Comparison of ENCODE assay signal across 12 cellular contexts in genomic region chr9:13688990-13689600, GRCh38.
DNase-seq lines count a peak whose midpoint lies in the region; ATAC-seq and TF ChIP-seq lines count a peak whose summit lies in the region.
"Had no signal": no experiment of that assay in that cellular context is flagged by ENCODE, and none has a peak within 500 bp of the region (broad histone marks: within the 10 kb centered on the region; RNA-seq: fewer than 3 reads in every experiment).

No MANE protein-coding gene starts in this region.

- intact Hi-C loops in Panc1 (cut with micrococcal nuclease; ENCODE audit: unreplicated experiment): loop anchor here (10.0 kb wide), 1 partner anchor 416 kb away; no protein-coding TSS in a partner anchor
- intact Hi-C loops in lower leg skin (cut with DNase I; ENCODE audit: low total_unique reads): no loop called here
- intact Hi-C loops in ovary (cut with DNase I): no loop called here
- intact Hi-C loops in activated CD4-positive, alpha-beta T cell treated with anti-CD3 and anti-CD28 coated beads for 36 hours (cut with DNase I, micrococcal nuclease): no loop called here

- H3K36me3 Mint-ChIP-seq in activated CD4-positive, alpha-beta T cell treated with anti-CD3 and anti-CD28 coated beads for 36 hours (ENCODE audit: low read depth): no peaks in the 10 kb centered on the region

- H3K36me3 ChIP-seq in HEK293 (ENCODE audit: control insufficient read depth in 2 of 2, insufficient read depth in 1 of 2, low read length in 2 of 2) (no peaks in the 10 kb centered on the region), Panc1 (ENCODE audit: control insufficient read depth, insufficient read depth, low read length) (no peaks in the 10 kb centered on the region; the same call in 1 of the 2 replicates), ovary (no peaks in the 10 kb centered on the region)

- POLR2A ChIA-PET in HEK293 (lab: Yijun Ruan, JAX) (no interaction called here), Panc1 (lab: Charles Lee) (no interaction called here)
- POLR2A ChIA-PET in activated CD4-positive, alpha-beta T cell treated with anti-CD3 and anti-CD28 coated beads for 36 hours (lab: Charles Lee): no interaction called here

- H3K4me3 ChIP-seq in HEK293 (ENCODE audit: low read depth, low read length): no peak overlapping the region
- H3K4me3 ChIP-seq in Panc1 (ENCODE audit: low read depth in 2 of 2, low read length in 2 of 2): no peak overlapping the region
- no peak overlapping the region for H3K4me3 ChIP-seq in retinal pigment epithelial cell (ENCODE audit: low read length)
- no peak overlapping the region for H3K4me3 ChIP-seq in lower leg skin (ENCODE audit: low read depth, poor library complexity, severe bottlenecking)
- H3K4me3 ChIP-seq in ovary: no peak overlapping the region
- H3K4me3 ChIP-seq: skin epidermis had no signal

- TF ChIP-seq POLR2A in lower leg skin (IDR thresholded peaks at IDR 0.05) (no peak), ovary (IDR thresholded peaks at IDR 0.05) (no peak)

- H3K27ac ChIP-seq in HEK293 (ENCODE audit: extremely low read depth, low read depth, low read length) (no peak overlapping the region), Panc1 (ENCODE audit: low read length) (no peak overlapping the region), foreskin keratinocyte (no peak overlapping the region), ovary (no peak overlapping the region)

- no peak for ATAC-seq in Panc1
- no peak for ATAC-seq in foreskin keratinocyte
- no peak for ATAC-seq in activated CD4-positive, alpha-beta T cell treated with anti-CD3 and anti-CD28 coated beads for 36 hours
- ATAC-seq in GM19023 (IDR thresholded peaks at IDR 0.05; ENCODE audit: unreplicated experiment): no peak

- no peak for TF ChIP-seq EP300 in ovary (IDR thresholded peaks at IDR 0.05)

- in situ Hi-C loops in Panc1 (cut with HindIII; ENCODE audit: low pct_unique_long_range_greater_than_20kb, low sequenced_read_pairs): no loop called here

- no peak for DNase-seq in Panc1 (ENCODE audit: low read depth, low spot score)
- peak; percentile 9 to 27 for DNase-seq in foreskin keratinocyte
- DNase-seq in retinal pigment epithelial cell (ENCODE audit: low read depth): no peak
- DNase-seq in lower leg skin (ENCODE audit: low spot score in 2 of 2): no peak
- DNase-seq in ovary: no peak
- DNase-seq in activated CD4-positive, alpha-beta T cell treated with anti-CD3 and anti-CD28 coated beads for 36 hours: no peak
- DNase-seq: activated T-cell treated with anti-CD3 and anti-CD28 coated beads, Interleukin-2, amount 50 U/mL, for 1 hour; foreskin melanocyte; SIG-M5 had no signal

- no TSS peak for BruUV-seq in Panc1 (replicated peaks; lab: Mats Ljungman, UMichigan)

- H3K4me1 Mint-ChIP-seq in activated CD4-positive, alpha-beta T cell treated with anti-CD3 and anti-CD28 coated beads for 36 hours: no peaks in the 10 kb centered on the region

- H3K4me3 Mint-ChIP-seq in activated CD4-positive, alpha-beta T cell treated with anti-CD3 and anti-CD28 coated beads for 36 hours: no peak overlapping the region

- WGBS in lower leg skin, 2 donors: 75 to 100% methylated on average over 1 of the region's 1 CpG
- WGBS in ovary, 3 donors: 76 to 81% (median 77%) methylated on average over 1 of the region's 1 CpG

- H3K27me3 Mint-ChIP-seq in activated CD4-positive, alpha-beta T cell treated with anti-CD3 and anti-CD28 coated beads for 36 hours: no peaks in the 10 kb centered on the region

- H3K27me3 ChIP-seq in Panc1 (ENCODE audit: control insufficient read depth, insufficient read depth, low read length): no peaks in the 10 kb centered on the region
- no peaks in the 10 kb centered on the region for H3K27me3 ChIP-seq in foreskin keratinocyte
- H3K27me3 ChIP-seq in ovary: no peaks in the 10 kb centered on the region

- H3K4me1 ChIP-seq in HEK293 (ENCODE audit: control insufficient read depth, insufficient read depth, low read length) (no peaks in the 10 kb centered on the region), Panc1 (ENCODE audit: control insufficient read depth, insufficient read depth, low read length) (no peaks in the 10 kb centered on the region), foreskin keratinocyte (no peaks in the 10 kb centered on the region), ovary (ENCODE audit: insufficient read depth) (no peaks in the 10 kb centered on the region)

- TF ChIP-seq CTCF in HEK293 (tag by site-specific recombination; IDR thresholded peaks at IDR 0.05) (no peak), Panc1 (IDR thresholded peaks at IDR 0.05) (peak; percentile 14; the same call in 1 of the 2 replicates), foreskin keratinocyte (conservative IDR thresholded peaks at IDR 0.05) (peak; percentile 67), retinal pigment epithelial cell (conservative IDR thresholded peaks at IDR 0.05; ENCODE audit: low read depth, low read length) (peak; percentile 65), lower leg skin (IDR thresholded peaks at IDR 0.05) (no peak), ovary (IDR thresholded peaks at IDR 0.05) (no peak)

- peaks cover 13% of the 10 kb centered on the region for H3K9me3 Mint-ChIP-seq in activated CD4-positive, alpha-beta T cell treated with anti-CD3 and anti-CD28 coated beads for 36 hours (ENCODE audit: low read depth)

- CTCF ChIA-PET in HEK293 (lab: Yijun Ruan, JAX): interaction anchor here (0.6 to 1.9 kb wide), 12 partner anchors 9 to 992 kb away, joined by 3 to 17 read pairs (median 3); no protein-coding TSS in a partner anchor
- CTCF ChIA-PET in Panc1 (lab: Charles Lee): no interaction called here
- CTCF ChIA-PET in activated CD4-positive, alpha-beta T cell treated with anti-CD3 and anti-CD28 coated beads for 36 hours (lab: Charles Lee): no interaction called here

- H3K9me3 ChIP-seq in HEK293 (ENCODE audit: control insufficient read depth, insufficient read depth, low read depth, low read length) (no peaks in the 10 kb centered on the region), Panc1 (ENCODE audit: control insufficient read depth, insufficient read depth, low read depth, low read length) (no peaks in the 10 kb centered on the region), ovary (no peaks in the 10 kb centered on the region)

- H3K27ac Mint-ChIP-seq in activated CD4-positive, alpha-beta T cell treated with anti-CD3 and anti-CD28 coated beads for 36 hours: no peak overlapping the region

TF ChIP-seq in HEK293, 187 proteins besides CTCF, POLR2A, EP300 and RAD21:
- peak; percentile 9; the same call in 1 of the 2 replicates for TF ChIP-seq ZNF654 (tag by site-specific recombination; IDR thresholded peaks at IDR 0.05; ENCODE audit: low read depth)
- no peak for TF ChIP-seq OVOL3 (tag by site-specific recombination; IDR thresholded peaks at IDR 0.05)
- no peak for TF ChIP-seq BCL11B (tag by site-specific recombination; IDR thresholded peaks at IDR 0.05; ENCODE audit: low read depth)
- TF ChIP-seq KLF7 (tag by site-specific recombination; IDR thresholded peaks at IDR 0.05; ENCODE audit: borderline replicate concordance): no peak
TF ChIP-seq in HEK293: peak in this region for 1.

Comparison
In these comparisons a context has a peak if more than half of its experiments do, and no peak if none do; other contexts are left out.
1. CTCF ChIP-seq: peak in Panc1 (single experiment), foreskin keratinocyte (single experiment) and retinal pigment epithelial cell (single experiment); none in HEK293 (single experiment), lower leg skin (0 of 3) and ovary (0 of 3).
2. DNase-seq: peak in foreskin keratinocyte (2 of 2); none in Panc1 (single experiment), retinal pigment epithelial cell (single experiment), lower leg skin (0 of 2), ovary (0 of 5) and activated CD4-positive, alpha-beta T cell treated with anti-CD3 and anti-CD28 coated beads for 36 hours (single experiment).